2 cellular contexts compared by ENCODE assay signal in the genomic region with DNA sequence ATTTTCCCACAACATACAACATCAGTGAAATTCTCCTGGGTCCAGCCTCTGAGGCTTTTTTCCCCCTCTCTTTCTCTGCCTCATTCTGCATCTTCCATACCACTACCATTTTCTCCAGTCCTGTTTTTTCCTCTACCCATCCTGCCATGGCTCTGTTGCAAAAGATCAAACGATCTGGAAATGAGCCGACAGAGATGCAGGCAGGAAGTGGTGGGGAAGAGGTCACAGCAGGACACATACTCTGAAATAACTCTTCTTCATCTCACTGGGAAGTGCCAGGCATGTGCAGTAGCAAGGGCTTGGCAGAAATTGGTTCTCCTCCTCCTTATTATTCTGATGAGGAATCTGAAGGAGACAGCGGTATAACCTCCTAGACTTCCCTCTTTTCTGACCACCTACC.
TF ChIP-seq lines count a peak whose summit lies in the region.

No MANE protein-coding gene starts in this region.

TF ChIP-seq in SK-N-SH, 30 proteins besides CTCF, POLR2A, EP300 and RAD21 (continued from another document):
- TF ChIP-seq, protein P1, sequence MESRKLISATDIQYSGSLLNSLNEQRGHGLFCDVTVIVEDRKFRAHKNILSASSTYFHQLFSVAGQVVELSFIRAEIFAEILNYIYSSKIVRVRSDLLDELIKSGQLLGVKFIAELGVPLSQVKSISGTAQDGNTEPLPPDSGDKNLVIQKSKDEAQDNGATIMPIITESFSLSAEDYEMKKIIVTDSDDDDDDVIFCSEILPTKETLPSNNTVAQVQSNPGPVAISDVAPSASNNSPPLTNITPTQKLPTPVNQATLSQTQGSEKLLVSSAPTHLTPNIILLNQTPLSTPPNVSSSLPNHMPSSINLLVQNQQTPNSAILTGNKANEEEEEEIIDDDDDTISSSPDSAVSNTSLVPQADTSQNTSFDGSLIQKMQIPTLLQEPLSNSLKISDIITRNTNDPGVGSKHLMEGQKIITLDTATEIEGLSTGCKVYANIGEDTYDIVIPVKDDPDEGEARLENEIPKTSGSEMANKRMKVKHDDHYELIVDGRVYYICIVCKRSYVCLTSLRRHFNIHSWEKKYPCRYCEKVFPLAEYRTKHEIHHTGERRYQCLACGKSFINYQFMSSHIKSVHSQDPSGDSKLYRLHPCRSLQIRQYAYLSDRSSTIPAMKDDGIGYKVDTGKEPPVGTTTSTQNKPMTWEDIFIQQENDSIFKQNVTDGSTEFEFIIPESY (IDR thresholded peaks at IDR 0.05; ENCODE audit: borderline replicate concordance, low read depth) = no peak
- TF ChIP-seq, protein P2, sequence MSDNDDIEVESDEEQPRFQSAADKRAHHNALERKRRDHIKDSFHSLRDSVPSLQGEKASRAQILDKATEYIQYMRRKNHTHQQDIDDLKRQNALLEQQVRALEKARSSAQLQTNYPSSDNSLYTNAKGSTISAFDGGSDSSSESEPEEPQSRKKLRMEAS (IDR thresholded peaks at IDR 0.05; ENCODE audit: low read depth) = no peak

TF ChIP-seq in SK-N-SH treated with all-trans-retinoic acid at 6 μM for 48 hours, 23 proteins besides CTCF, POLR2A, EP300 and RAD21 (continued from another document):
- TF ChIP-seq, protein P3, sequence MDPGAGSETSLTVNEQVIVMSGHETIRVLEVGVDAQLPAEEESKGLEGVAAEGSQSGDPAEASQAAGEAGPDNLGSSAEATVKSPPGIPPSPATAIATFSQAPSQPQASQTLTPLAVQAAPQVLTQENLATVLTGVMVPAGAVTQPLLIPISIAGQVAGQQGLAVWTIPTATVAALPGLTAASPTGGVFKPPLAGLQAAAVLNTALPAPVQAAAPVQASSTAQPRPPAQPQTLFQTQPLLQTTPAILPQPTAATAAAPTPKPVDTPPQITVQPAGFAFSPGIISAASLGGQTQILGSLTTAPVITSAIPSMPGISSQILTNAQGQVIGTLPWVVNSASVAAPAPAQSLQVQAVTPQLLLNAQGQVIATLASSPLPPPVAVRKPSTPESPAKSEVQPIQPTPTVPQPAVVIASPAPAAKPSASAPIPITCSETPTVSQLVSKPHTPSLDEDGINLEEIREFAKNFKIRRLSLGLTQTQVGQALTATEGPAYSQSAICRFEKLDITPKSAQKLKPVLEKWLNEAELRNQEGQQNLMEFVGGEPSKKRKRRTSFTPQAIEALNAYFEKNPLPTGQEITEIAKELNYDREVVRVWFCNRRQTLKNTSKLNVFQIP (CRISPR knock-in tag; IDR thresholded peaks at IDR 0.05; ENCODE audit: borderline replicate concordance, low read depth) = no peak
- TF ChIP-seq PPARA (CRISPR knock-in tag; IDR thresholded peaks at IDR 0.05; ENCODE audit: borderline replicate concordance) (no peak), CSDC2 (CRISPR knock-in tag; IDR thresholded peaks at IDR 0.05) (no peak), TCF4 (CRISPR knock-in tag; IDR thresholded peaks at IDR 0.05; ENCODE audit: borderline replicate concordance) (no peak), TOX (CRISPR knock-in tag; IDR thresholded peaks at IDR 0.05; ENCODE audit: borderline replicate concordance) (no peak), ISL1 (CRISPR knock-in tag; IDR thresholded peaks at IDR 0.05) (no peak), ARNTL (CRISPR knock-in tag; IDR thresholded peaks at IDR 0.05; ENCODE audit: borderline replicate concordance, low read depth) (no peak), ZNF70 (CRISPR knock-in tag; IDR thresholded peaks at IDR 0.05) (no peak)
- TF ChIP-seq, protein P4, sequence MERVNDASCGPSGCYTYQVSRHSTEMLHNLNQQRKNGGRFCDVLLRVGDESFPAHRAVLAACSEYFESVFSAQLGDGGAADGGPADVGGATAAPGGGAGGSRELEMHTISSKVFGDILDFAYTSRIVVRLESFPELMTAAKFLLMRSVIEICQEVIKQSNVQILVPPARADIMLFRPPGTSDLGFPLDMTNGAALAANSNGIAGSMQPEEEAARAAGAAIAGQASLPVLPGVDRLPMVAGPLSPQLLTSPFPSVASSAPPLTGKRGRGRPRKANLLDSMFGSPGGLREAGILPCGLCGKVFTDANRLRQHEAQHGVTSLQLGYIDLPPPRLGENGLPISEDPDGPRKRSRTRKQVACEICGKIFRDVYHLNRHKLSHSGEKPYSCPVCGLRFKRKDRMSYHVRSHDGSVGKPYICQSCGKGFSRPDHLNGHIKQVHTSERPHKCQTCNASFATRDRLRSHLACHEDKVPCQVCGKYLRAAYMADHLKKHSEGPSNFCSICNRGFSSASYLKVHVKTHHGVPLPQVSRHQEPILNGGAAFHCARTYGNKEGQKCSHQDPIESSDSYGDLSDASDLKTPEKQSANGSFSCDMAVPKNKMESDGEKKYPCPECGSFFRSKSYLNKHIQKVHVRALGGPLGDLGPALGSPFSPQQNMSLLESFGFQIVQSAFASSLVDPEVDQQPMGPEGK (CRISPR knock-in tag; IDR thresholded peaks at IDR 0.05; ENCODE audit: borderline replicate concordance) = no peak
- TF ChIP-seq, protein P5, sequence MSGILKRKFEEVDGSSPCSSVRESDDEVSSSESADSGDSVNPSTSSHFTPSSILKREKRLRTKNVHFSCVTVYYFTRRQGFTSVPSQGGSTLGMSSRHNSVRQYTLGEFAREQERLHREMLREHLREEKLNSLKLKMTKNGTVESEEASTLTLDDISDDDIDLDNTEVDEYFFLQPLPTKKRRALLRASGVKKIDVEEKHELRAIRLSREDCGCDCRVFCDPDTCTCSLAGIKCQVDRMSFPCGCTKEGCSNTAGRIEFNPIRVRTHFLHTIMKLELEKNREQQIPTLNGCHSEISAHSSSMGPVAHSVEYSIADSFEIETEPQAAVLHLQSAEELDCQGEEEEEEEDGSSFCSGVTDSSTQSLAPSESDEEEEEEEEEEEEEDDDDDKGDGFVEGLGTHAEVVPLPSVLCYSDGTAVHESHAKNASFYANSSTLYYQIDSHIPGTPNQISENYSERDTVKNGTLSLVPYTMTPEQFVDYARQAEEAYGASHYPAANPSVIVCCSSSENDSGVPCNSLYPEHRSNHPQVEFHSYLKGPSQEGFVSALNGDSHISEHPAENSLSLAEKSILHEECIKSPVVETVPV (CRISPR knock-in tag; IDR thresholded peaks at IDR 0.05) = no peak
